In genomic region chr5:177367323-177367848, GRCh38 we compare ENCODE assay signal across 10 cellular contexts. TPM values are rescaled to one million over a fixed set of nuclear protein-coding genes. Genes with fewer than 3 reads are reported as not detected.
DNase-seq lines count a peak whose midpoint lies in the region; ATAC-seq and TF ChIP-seq lines count a peak whose summit lies in the region.
"Had no signal": no experiment of that assay in that cellular context is flagged by ENCODE, and none has a peak within 500 bp of the region (broad histone marks: within the 10 kb centered on the region; RNA-seq: fewer than 3 reads in every experiment).

No MANE protein-coding gene starts in this region.

- TF ChIP-seq CTCF in dorsolateral prefrontal cortex (IDR thresholded peaks at IDR 0.05 in 54 of 56, conservative IDR thresholded peaks at IDR 0.05 in 2 of 56; ENCODE audit: low read depth in 1 of 56, partially characterized antibody in 56 of 56): no peak
- peak in 1 of 4 donors; percentile 21 for TF ChIP-seq CTCF in right lobe of liver (IDR thresholded peaks at IDR 0.05)
- TF ChIP-seq CTCF in spleen (IDR thresholded peaks at IDR 0.05 in 8 of 11, conservative IDR thresholded peaks at IDR 0.05 in 3 of 11): no peak

- CTCF ChIA-PET in HEK293T (lab: Yijun Ruan, JAX): interaction anchor here (0.8 to 1.7 kb wide), 6 partner anchors 11 to 134 kb away, joined by 4 to 5 read pairs (median 4); no protein-coding TSS in a partner anchor

- ATAC-seq in right lobe of liver (peak in 1 of 4 donors; percentile 1), GM21360 (IDR thresholded peaks at IDR 0.05; ENCODE audit: unreplicated experiment) (no peak), HG02970 (IDR thresholded peaks at IDR 0.05; ENCODE audit: low FRiP score, unreplicated experiment) (no peak)

- 22% methylated on average over 29 of the region's 46 CpGs for WGBS in right lobe of liver (ENCODE audit: insufficient coverage, low coverage, low lambda C conversion rate, missing lambda C conversion rate)
- WGBS in spleen, 5 donors: 72 to 88% (median 84%) methylated on average over 28 to 46 of the region's 46 CpGs

- no peaks in the 10 kb centered on the region for H3K36me3 ChIP-seq in right lobe of liver
- H3K36me3 ChIP-seq in spleen: peaks cover 0 to 74% (median 34%) of the 10 kb centered on the region in 6 donors

- H3K27ac ChIP-seq in dorsolateral prefrontal cortex (peak overlapping the region in 2 of 59 donors; percentile 5 to 59), right lobe of liver (peak overlapping the region; percentile 71 to 93 (median 93)), spleen (peak overlapping the region in 5 of 8 donors; percentile 80 to 87 (median 83))

- TF ChIP-seq POLR2A in right lobe of liver (IDR thresholded peaks at IDR 0.05) (no peak), spleen (IDR thresholded peaks at IDR 0.05) (no peak)

- H3K27me3 ChIP-seq in dorsolateral prefrontal cortex: peaks cover 0 to 45% (median 0%) of the 10 kb centered on the region in 45 donors
- H3K27me3 ChIP-seq in right lobe of liver: no peaks in the 10 kb centered on the region
- no peaks in the 10 kb centered on the region for H3K27me3 ChIP-seq in spleen (replicated peaks in 1 of 7)

- H3K4me3 ChIP-seq in dorsolateral prefrontal cortex: peak overlapping the region; percentile 5 to 66 (median 47)
- H3K4me3 ChIP-seq in right lobe of liver: peak overlapping the region; percentile 37 to 65 (median 50)
- peak overlapping the region in 6 of 8 donors; percentile 16 to 61 (median 26) for H3K4me3 ChIP-seq in spleen

- POLR2A ChIA-PET in HEK293T (lab: Yijun Ruan, JAX): interaction anchor here (0.6 to 2.6 kb wide), 17 partner anchors 8 to 149 kb away, joined by 3 to 38 read pairs (median 4); partner anchors contain the start of genes GRK6, LMAN2 and MXD3

- intact Hi-C loops in dorsolateral prefrontal cortex (cut with DNase I): no loop called here
- intact Hi-C loops in right lobe of liver (cut with DNase I): no loop called here
- intact Hi-C loops in spleen (cut with DNase I; ENCODE audit: low total_unique reads): loop anchor here (10.0 kb wide), 1 partner anchor 53 kb away; the partner anchor contains the start of gene MXD3

- H3K9me3 ChIP-seq in right lobe of liver (no peaks in the 10 kb centered on the region), spleen (no peaks in the 10 kb centered on the region)

- peaks cover 0 to 71% (median 27%) of the 10 kb centered on the region in 4 donors for H3K4me1 ChIP-seq in right lobe of liver
- H3K4me1 ChIP-seq in spleen: peaks cover 10 to 98% (median 78%) of the 10 kb centered on the region in 6 donors

- no peak for DNase-seq in HEK293T (ENCODE audit: extremely low spot score)
- DNase-seq in dorsolateral prefrontal cortex: no peak
- DNase-seq in right lobe of liver: no peak
- DNase-seq in spleen: no peak
- no peak for DNase-seq in NOMO-1 treated with DMSO at 0.1 percent for 48 hours (lab: John Stamatoyannopoulos, UW; ENCODE audit: unreplicated experiment)
- no peak for DNase-seq in iPS-NIHi11 (ENCODE audit: low spot score)
- DNase-seq: GF-D8, NCI-H1930 had no signal

TF ChIP-seq in HEK293T, 16 proteins besides CTCF, POLR2A, EP300 and RAD21:
- TF ChIP-seq HDGF (IDR thresholded peaks at IDR 0.05; ENCODE audit: borderline replicate concordance): no peak
- TF ChIP-seq ZNF384 (IDR thresholded peaks at IDR 0.05): no peak
- TF ChIP-seq L3MBTL2 (conservative IDR thresholded peaks at IDR 0.05): peak; percentile 99
- TF ChIP-seq BHLHE40 (IDR thresholded peaks at IDR 0.05; ENCODE audit: borderline replicate concordance): no peak
- TF ChIP-seq FOXM1 (IDR thresholded peaks at IDR 0.05; ENCODE audit: borderline replicate concordance): no peak
- TF ChIP-seq SUZ12 (IDR thresholded peaks at IDR 0.05): no peak

RNA-seq across cellular contexts. Expression of gene RGS14, which starts 9.7 kb away (rescaled TPM):
- total RNA-seq in dorsolateral prefrontal cortex: 10 to 100 TPM in 117 of 120 experiments, 1 to 10 TPM in 3; 3.8 to 52.2 (median 23.9) TPM
- total RNA-seq in right lobe of liver: 10 to 100 TPM; 29.2 to 43.1 (median 35.2) TPM
- 100 to 1,000 TPM in 1 of 7 donors, 10 to 100 TPM in 6; 61.5 to 111 (median 77.1) TPM for total RNA-seq in spleen
- polyA plus RNA-seq in spleen: 10 to 100 TPM; 45.3 to 95.9 (median 61.6) TPM

RNA-seq across cellular contexts. Expression of gene LMAN2, which starts 15.9 kb away (rescaled TPM):
- total RNA-seq in dorsolateral prefrontal cortex (10 to 100 TPM; 37.8 to 73.4 (median 52.2) TPM), right lobe of liver (100 to 1,000 TPM; 103 to 297 (median 160) TPM), spleen (100 to 1,000 TPM in 4 of 7 donors, 10 to 100 TPM in 3; 92.4 to 211 (median 109) TPM)
- 10 to 100 TPM; 50.1 to 96.6 (median 72.5) TPM for polyA plus RNA-seq in spleen

RNA-seq across cellular contexts. Expression of gene SLC34A1, which starts 16.8 kb away (rescaled TPM):
- not detected for total RNA-seq in dorsolateral prefrontal cortex
- total RNA-seq in right lobe of liver: 1 to 10 TPM in 3 of 6 experiments, under 1 TPM in 2, not detected in 1; 0.12 to 5.3 (median 1.6) TPM
- total RNA-seq in spleen: under 1 TPM in 5 of 7 donors, not detected in 2; 0.13 to 0.77 (median 0.19) TPM
- polyA plus RNA-seq in spleen: under 1 TPM in 2 of 3 donors, not detected in 1; 0.02 to 0.06 TPM

RNA-seq across cellular contexts. Expression of gene PFN3, which starts 33.1 kb away (rescaled TPM):
- total RNA-seq in dorsolateral prefrontal cortex (not detected), right lobe of liver (not detected), spleen (not detected)
- not detected for polyA plus RNA-seq in spleen

RNA-seq across cellular contexts. Expression of gene F12, which starts 42.0 kb away (rescaled TPM):
- 10 to 100 TPM in 15 of 120 experiments, 1 to 10 TPM in 105; 1.8 to 14.5 (median 7.5) TPM for total RNA-seq in dorsolateral prefrontal cortex
- 100 to 1,000 TPM; 236 to 518 (median 365) TPM for total RNA-seq in right lobe of liver
- total RNA-seq in spleen: 1 to 10 TPM in 3 of 7 donors, under 1 TPM in 4; 0.60 to 1.7 (median 0.94) TPM
- 1 to 10 TPM; 1.1 to 2.3 (median 1.3) TPM for polyA plus RNA-seq in spleen
